In genomic region chr4:87934973-87935372, GRCh38 we compare ENCODE assay signal across 28 cellular contexts. TPM values are rescaled to one million over a fixed set of nuclear protein-coding genes. Genes with fewer than 3 reads are reported as not detected.
"Had no signal": no experiment of that assay in that cellular context is flagged by ENCODE, and none has a peak within 500 bp of the region (broad histone marks: within the 10 kb centered on the region; RNA-seq: fewer than 3 reads in every experiment).

No MANE protein-coding gene starts in this region.

- H3K27ac ChIP-seq: ascending aorta, cardiac muscle cell, KMS-11, SJCRH30, SK-N-MC, WERI-Rb-1 had no signal

- H3K36me3 ChIP-seq: ascending aorta, cardiac muscle cell, SJCRH30, WERI-Rb-1 had no signal

- H3K9me3 Mint-ChIP-seq: activated CD4-positive, alpha-beta T cell treated with anti-CD3 and anti-CD28 coated beads, Interleukin-2, amount 10 ng/mL, durations not matched to agents 24 days and 14 days; activated naive CD8-positive, alpha-beta T cell treated with anti-CD3 and anti-CD28 coated beads, Interleukin-2, amount 10 ng/mL, durations not matched to agents 7 days and 5 days; activated T-cell treated with anti-CD3 and anti-CD28 coated beads, Interleukin-2, amount 50 U/mL, for 24 hours had no signal

- H3K36me3 Mint-ChIP-seq: activated naive CD4-positive, alpha-beta T cell treated with anti-CD3 and anti-CD28 coated beads, Interleukin-2, amount 50 U/mL, for 24 hours; activated naive CD8-positive, alpha-beta T cell treated with anti-CD3 and anti-CD28 coated beads, Interleukin-2, amount 10 ng/mL, durations not matched to agents 7 days and 5 days had no signal

- H3K4me2 ChIP-seq: KMS-11 had no signal

- DNase-seq: activated CD4-positive, alpha-beta T cell treated with anti-CD3 and anti-CD28 coated beads, Interleukin-2, amount 10 ng/mL, durations not matched to agents 24 days and 14 days; activated CD4-positive, alpha-beta T cell treated with anti-CD3 and anti-CD28 coated beads, Interleukin-2, amount 50 U/mL, for 4 hours; activated CD8-positive, alpha-beta T cell treated with anti-CD3 and anti-CD28 coated beads for 36 hours; activated gamma-delta T cell; activated naive CD4-positive, alpha-beta T cell treated with Interleukin-2 at 50 U/mL for 16 hours; activated naive CD8-positive, alpha-beta T cell treated with anti-CD3 and anti-CD28 coated beads, Interleukin-2, amount 10 ng/mL, durations not matched to agents 7 days and 5 days; activated T-cell treated with anti-CD3 and anti-CD28 coated beads, Interleukin-2, amount 50 U/mL, for 24 hours; amygdala; NCI-H1092 treated with DMSO at 0.1 percent for 48 hours; NCI-H1417; NCI-H146; NCI-H187; NCI-H2107; NCI-H226; NCI-H524 treated with DMSO at 0.1 percent for 48 hours; SHP77; SJCRH30; T1000; WERI-Rb-1 had no signal

- H3K27me3 ChIP-seq: ascending aorta, cardiac muscle cell had no signal

- H3K4me1 Mint-ChIP-seq: activated CD4-positive, alpha-beta T cell treated with anti-CD3 and anti-CD28 coated beads, Interleukin-2, amount 10 ng/mL, durations not matched to agents 24 days and 14 days; activated naive CD4-positive, alpha-beta T cell treated with anti-CD3 and anti-CD28 coated beads, Interleukin-2, amount 50 U/mL, for 24 hours; activated naive CD8-positive, alpha-beta T cell treated with anti-CD3 and anti-CD28 coated beads, Interleukin-2, amount 10 ng/mL, durations not matched to agents 7 days and 5 days; central memory CD8-positive, alpha-beta T cell had no signal

- ATAC-seq: activated CD8-positive, alpha-beta T cell treated with anti-CD3 and anti-CD28 coated beads for 36 hours; Panc1 had no signal

- H3K4me3 ChIP-seq: ascending aorta, cardiac muscle cell, SJCRH30, SK-N-MC had no signal

- H3K9ac ChIP-seq: KMS-11 had no signal

- H3K27ac Mint-ChIP-seq: activated CD4-positive, alpha-beta T cell treated with anti-CD3 and anti-CD28 coated beads, Interleukin-2, amount 10 ng/mL, durations not matched to agents 24 days and 14 days; activated CD8-positive, alpha-beta T cell treated with anti-CD3 and anti-CD28 coated beads for 36 hours; activated naive CD4-positive, alpha-beta T cell treated with anti-CD3 and anti-CD28 coated beads, Interleukin-2, amount 50 U/mL, for 24 hours; activated naive CD8-positive, alpha-beta T cell treated with anti-CD3 and anti-CD28 coated beads, Interleukin-2, amount 10 ng/mL, durations not matched to agents 7 days and 5 days; activated T-cell treated with anti-CD3 and anti-CD28 coated beads, Interleukin-2, amount 50 U/mL, for 24 hours; activated T-helper 2 cell treated with anti-CD3 and anti-CD28 coated beads, Interferon-gamma antibody, Interleukin-2, Interleukin-4, amounts not matched to agents 10 μg/mL and 5 μg/mL and 100 μg/mL, durations not matched to agents 14 hours and 24 hours and 36 hours had no signal

- H3K4me1 ChIP-seq: ascending aorta, SJCRH30 had no signal

- H3K4me3 Mint-ChIP-seq: activated CD4-positive, alpha-beta T cell treated with anti-CD3 and anti-CD28 coated beads, Interleukin-2, amount 10 ng/mL, durations not matched to agents 24 days and 14 days; activated CD8-positive, alpha-beta T cell treated with anti-CD3 and anti-CD28 coated beads for 36 hours; activated naive CD4-positive, alpha-beta T cell treated with anti-CD3 and anti-CD28 coated beads, Interleukin-2, amount 50 U/mL, for 24 hours; activated naive CD8-positive, alpha-beta T cell treated with anti-CD3 and anti-CD28 coated beads, Interleukin-2, amount 10 ng/mL, durations not matched to agents 7 days and 5 days; activated T-cell treated with anti-CD3 and anti-CD28 coated beads, Interleukin-2, amount 50 U/mL, for 24 hours; central memory CD8-positive, alpha-beta T cell had no signal

- H3K9me3 ChIP-seq: SJCRH30 had no signal

RNA-seq across cellular contexts. Expression of gene SPP1, which starts 40.5 kb away (rescaled TPM):
- total RNA-seq: activated CD8-positive, alpha-beta memory T cell treated with anti-CD3 and anti-CD28 coated beads for 36 hours; activated CD8-positive, alpha-beta T cell treated with anti-CD3 and anti-CD28 coated beads for 36 hours had no signal
